In the genomic region with DNA sequence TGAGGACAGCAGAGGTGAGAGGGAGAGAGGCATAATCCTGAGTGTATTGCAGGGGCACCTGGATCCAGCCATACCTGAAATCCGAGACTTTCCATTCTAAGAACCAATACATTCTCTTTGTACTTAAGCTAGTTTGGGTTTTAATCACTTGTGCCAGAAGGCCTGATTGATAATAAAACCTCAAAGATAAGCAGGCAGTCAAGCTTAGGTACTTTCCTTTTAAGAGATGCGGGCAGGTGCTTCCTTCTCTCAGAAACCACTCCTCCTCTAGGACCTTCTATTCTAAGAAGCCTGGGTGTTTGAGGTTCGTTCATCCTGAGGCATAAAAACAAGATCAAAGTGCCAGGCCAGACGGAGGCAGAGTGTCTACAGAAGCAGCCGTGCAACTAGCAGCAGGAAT, we compare ENCODE assay signal across 10 cellular contexts.
A peak's percentile ranks its signal among the peaks of the same experiment; 100 is the strongest.
DNase-seq lines count a peak whose midpoint lies in the region; ATAC-seq lines count a peak whose summit lies in the region.
"Had no signal": no experiment of that assay in that cellular context is flagged by ENCODE, and none has a peak within 500 bp of the region (broad histone marks: within the 10 kb centered on the region; RNA-seq: fewer than 3 reads in every experiment).

No MANE protein-coding gene starts in this region.

- peak; percentile 28 for ATAC-seq in GM18861 (IDR thresholded peaks at IDR 0.05; ENCODE audit: unreplicated experiment)

- no peak overlapping the region for H3K4me3 ChIP-seq in skin epidermis

- peak overlapping the region in 11 of 21 experiments; percentile 42 to 87 (median 69) for H3K27ac ChIP-seq in skin epidermis
- H3K27ac ChIP-seq: VCaP had no signal

- DNase-seq in OCI-M1 (lab: John Stamatoyannopoulos, UW) (peak; percentile 74), SHP77 treated with DMSO at 0.1 percent for 48 hours (lab: John Stamatoyannopoulos, UW) (no peak), kidney tubule cell (ENCODE audit: low spot score) (no peak), hypothalamus (lab: John Stamatoyannopoulos, UW) (no peak), NCI-H446 treated with DMSO at 0.1 percent for 48 hours (lab: John Stamatoyannopoulos, UW) (no peak)
- DNase-seq in activated effector memory CD4-positive, alpha-beta T cell treated with anti-CD3 and anti-CD28 coated beads, Interleukin-2, amount 50 U/mL, for 16 hours: peak; percentile 80
- DNase-seq: NCI-H2081 treated with DMSO at 0.1 percent for 48 hours had no signal

Comparison
In these comparisons a context has a peak if more than half of its experiments do, and no peak if none do; other contexts are left out.
1. DNase-seq: peak in OCI-M1 (single experiment) and activated effector memory CD4-positive, alpha-beta T cell treated with anti-CD3 and anti-CD28 coated beads, Interleukin-2, amount 50 U/mL, for 16 hours (single experiment); none in SHP77 treated with DMSO at 0.1 percent for 48 hours (single experiment), kidney tubule cell (single experiment), hypothalamus (0 of 51) and NCI-H446 treated with DMSO at 0.1 percent for 48 hours (single experiment).